ENCODE assay signal across 1 cellular context in the genomic region with DNA sequence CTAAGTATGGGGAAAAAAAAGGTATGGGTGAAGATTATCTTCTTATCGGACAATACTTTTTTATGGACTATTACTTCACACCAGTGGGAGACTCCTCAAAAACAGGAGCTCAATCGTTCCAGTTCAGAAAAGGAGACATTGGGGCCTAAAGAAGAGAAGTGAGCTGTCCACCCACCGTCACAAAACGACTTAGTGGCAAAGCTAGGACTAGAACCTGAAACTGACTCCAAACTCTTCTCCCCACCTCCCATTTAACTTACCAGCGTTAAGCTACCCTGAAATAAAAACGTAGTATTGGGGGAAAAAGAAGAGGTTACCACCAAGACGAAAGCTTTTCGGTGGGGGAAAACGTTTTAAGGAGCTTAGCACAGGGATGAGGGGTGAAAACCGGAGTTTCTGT.
TF ChIP-seq lines count a peak whose summit lies in the region.

No MANE protein-coding gene starts in this region.

TF ChIP-seq in GM23338, 12 proteins besides CTCF, POLR2A, EP300 and RAD21 (continued from another document):
- TF ChIP-seq, protein P1, sequence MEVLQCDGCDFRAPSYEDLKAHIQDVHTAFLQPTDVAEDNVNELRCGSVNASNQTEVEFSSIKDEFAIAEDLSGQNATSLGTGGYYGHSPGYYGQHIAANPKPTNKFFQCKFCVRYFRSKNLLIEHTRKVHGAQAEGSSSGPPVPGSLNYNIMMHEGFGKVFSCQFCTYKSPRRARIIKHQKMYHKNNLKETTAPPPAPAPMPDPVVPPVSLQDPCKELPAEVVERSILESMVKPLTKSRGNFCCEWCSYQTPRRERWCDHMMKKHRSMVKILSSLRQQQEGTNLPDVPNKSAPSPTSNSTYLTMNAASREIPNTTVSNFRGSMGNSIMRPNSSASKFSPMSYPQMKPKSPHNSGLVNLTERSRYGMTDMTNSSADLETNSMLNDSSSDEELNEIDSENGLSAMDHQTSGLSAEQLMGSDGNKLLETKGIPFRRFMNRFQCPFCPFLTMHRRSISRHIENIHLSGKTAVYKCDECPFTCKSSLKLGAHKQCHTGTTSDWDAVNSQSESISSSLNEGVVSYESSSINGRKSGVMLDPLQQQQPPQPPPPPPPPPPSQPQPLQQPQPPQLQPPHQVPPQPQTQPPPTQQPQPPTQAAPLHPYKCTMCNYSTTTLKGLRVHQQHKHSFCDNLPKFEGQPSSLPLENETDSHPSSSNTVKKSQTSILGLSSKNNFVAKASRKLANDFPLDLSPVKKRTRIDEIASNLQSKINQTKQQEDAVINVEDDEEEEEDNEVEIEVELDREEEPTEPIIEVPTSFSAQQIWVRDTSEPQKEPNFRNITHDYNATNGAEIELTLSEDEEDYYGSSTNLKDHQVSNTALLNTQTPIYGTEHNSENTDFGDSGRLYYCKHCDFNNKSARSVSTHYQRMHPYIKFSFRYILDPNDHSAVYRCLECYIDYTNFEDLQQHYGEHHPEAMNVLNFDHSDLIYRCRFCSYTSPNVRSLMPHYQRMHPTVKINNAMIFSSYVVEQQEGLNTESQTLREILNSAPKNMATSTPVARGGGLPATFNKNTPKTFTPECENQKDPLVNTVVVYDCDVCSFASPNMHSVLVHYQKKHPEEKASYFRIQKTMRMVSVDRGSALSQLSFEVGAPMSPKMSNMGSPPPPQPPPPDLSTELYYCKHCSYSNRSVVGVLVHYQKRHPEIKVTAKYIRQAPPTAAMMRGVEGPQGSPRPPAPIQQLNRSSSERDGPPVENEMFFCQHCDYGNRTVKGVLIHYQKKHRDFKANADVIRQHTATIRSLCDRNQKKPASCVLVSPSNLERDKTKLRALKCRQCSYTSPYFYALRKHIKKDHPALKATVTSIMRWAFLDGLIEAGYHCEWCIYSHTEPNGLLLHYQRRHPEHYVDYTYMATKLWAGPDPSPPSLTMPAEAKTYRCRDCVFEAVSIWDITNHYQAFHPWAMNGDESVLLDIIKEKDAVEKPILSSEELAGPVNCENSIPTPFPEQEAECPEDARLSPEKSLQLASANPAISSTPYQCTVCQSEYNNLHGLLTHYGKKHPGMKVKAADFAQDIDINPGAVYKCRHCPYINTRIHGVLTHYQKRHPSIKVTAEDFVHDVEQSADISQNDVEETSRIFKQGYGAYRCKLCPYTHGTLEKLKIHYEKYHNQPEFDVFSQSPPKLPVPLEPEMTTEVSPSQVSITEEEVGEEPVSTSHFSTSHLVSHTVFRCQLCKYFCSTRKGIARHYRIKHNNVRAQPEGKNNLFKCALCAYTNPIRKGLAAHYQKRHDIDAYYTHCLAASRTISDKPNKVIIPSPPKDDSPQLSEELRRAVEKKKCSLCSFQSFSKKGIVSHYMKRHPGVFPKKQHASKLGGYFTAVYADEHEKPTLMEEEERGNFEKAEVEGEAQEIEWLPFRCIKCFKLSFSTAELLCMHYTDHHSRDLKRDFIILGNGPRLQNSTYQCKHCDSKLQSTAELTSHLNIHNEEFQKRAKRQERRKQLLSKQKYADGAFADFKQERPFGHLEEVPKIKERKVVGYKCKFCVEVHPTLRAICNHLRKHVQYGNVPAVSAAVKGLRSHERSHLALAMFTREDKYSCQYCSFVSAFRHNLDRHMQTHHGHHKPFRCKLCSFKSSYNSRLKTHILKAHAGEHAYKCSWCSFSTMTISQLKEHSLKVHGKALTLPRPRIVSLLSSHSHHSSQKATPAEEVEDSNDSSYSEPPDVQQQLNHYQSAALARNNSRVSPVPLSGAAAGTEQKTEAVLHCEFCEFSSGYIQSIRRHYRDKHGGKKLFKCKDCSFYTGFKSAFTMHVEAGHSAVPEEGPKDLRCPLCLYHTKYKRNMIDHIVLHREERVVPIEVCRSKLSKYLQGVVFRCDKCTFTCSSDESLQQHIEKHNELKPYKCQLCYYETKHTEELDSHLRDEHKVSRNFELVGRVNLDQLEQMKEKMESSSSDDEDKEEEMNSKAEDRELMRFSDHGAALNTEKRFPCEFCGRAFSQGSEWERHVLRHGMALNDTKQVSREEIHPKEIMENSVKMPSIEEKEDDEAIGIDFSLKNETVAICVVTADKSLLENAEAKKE (CRISPR knock-in tag; IDR thresholded peaks at IDR 0.05): no peak
